Comparison of ENCODE assay signal across 9 cellular contexts in genomic region chr10:98790817-98791216, GRCh38.
A peak's percentile ranks its signal among the peaks of the same experiment; 100 is the strongest.
DNase-seq lines count a peak whose midpoint lies in the region; ATAC-seq and TF ChIP-seq lines count a peak whose summit lies in the region.
"Had no signal": no experiment of that assay in that cellular context is flagged by ENCODE, and none has a peak within 500 bp of the region (broad histone marks: within the 10 kb centered on the region; RNA-seq: fewer than 3 reads in every experiment).

No MANE protein-coding gene starts in this region.

- DNase-seq in DND-41: no peak
- peak; percentile 17 for DNase-seq in adipocyte (ENCODE audit: low read depth)
- DNase-seq in left kidney (ENCODE audit: low read depth, low spot score): peak; percentile 7
- DNase-seq in activated CD4-positive, alpha-beta memory T cell treated with anti-CD3 and anti-CD28 coated beads for 36 hours: no peak
- DNase-seq in CD14-positive monocyte (ENCODE audit: low spot score): no peak

- peaks cover 1% of the 10 kb centered on the region for H3K27me3 Mint-ChIP-seq in activated CD4-positive, alpha-beta memory T cell treated with anti-CD3 and anti-CD28 coated beads for 36 hours
- H3K27me3 Mint-ChIP-seq in CD14-positive monocyte (ENCODE audit: low read depth in 3 of 3): peaks cover 0 to 1% (median 0%) of the 10 kb centered on the region in 3 donors

- no peak for TF ChIP-seq EP300 in Ishikawa (IDR thresholded peaks at IDR 0.05; ENCODE audit: borderline replicate concordance)

- H3K27me3 ChIP-seq in DND-41 (ENCODE audit: insufficient read depth, low read length, poor library complexity): no peaks in the 10 kb centered on the region
- no peaks in the 10 kb centered on the region for H3K27me3 ChIP-seq in adipocyte (replicated peaks; ENCODE audit: control insufficient read depth, insufficient read depth, low read length)

- H3K9ac ChIP-seq in DND-41 (ENCODE audit: low read depth, low read length): no peak overlapping the region
- H3K9ac ChIP-seq in adipocyte (ENCODE audit: low read length): no peak overlapping the region

- intact Hi-C loops in activated CD4-positive, alpha-beta memory T cell treated with anti-CD3 and anti-CD28 coated beads for 36 hours (cut with micrococcal nuclease): loop anchor here (5.0 kb wide), 1 partner anchor 456 kb away; no protein-coding TSS in a partner anchor
- intact Hi-C loops in CD14-positive monocyte (cut with micrococcal nuclease): no loop called here

- no peaks in the 10 kb centered on the region for H3K36me3 Mint-ChIP-seq in activated CD4-positive, alpha-beta memory T cell treated with anti-CD3 and anti-CD28 coated beads for 36 hours
- H3K36me3 Mint-ChIP-seq in CD14-positive monocyte: no peaks in the 10 kb centered on the region

- H3K36me3 ChIP-seq in DND-41 (ENCODE audit: insufficient read depth, low read length): no peaks in the 10 kb centered on the region
- no peaks in the 10 kb centered on the region for H3K36me3 ChIP-seq in adipocyte (ENCODE audit: control insufficient read depth, insufficient read depth, low read length, severe bottlenecking)

- no peak overlapping the region for H3K4me2 ChIP-seq in DND-41 (ENCODE audit: insufficient read depth, low read length)

- H3K27ac ChIP-seq in DND-41 (ENCODE audit: low read length): no peak overlapping the region

- no peak overlapping the region for H3K4me3 Mint-ChIP-seq in activated CD4-positive, alpha-beta memory T cell treated with anti-CD3 and anti-CD28 coated beads for 36 hours
- no peak overlapping the region for H3K4me3 Mint-ChIP-seq in CD14-positive monocyte
- H3K4me3 Mint-ChIP-seq: central memory CD8-positive, alpha-beta T cell had no signal

- peak; percentile 45 for TF ChIP-seq CTCF in DND-41 (IDR thresholded peaks at IDR 0.05; ENCODE audit: borderline replicate concordance, extremely low read depth, low read length, poor library complexity, severe bottlenecking)
- TF ChIP-seq CTCF in CD14-positive monocyte (IDR thresholded peaks at IDR 0.05): no peak

- ATAC-seq in DND-41 (ENCODE audit: insufficient read depth, low read depth) (no peak), HG03175 (IDR thresholded peaks at IDR 0.05; ENCODE audit: unreplicated experiment) (no peak), GM21423 (IDR thresholded peaks at IDR 0.05; ENCODE audit: unreplicated experiment) (no peak)

- CTCF ChIA-PET in activated CD4-positive, alpha-beta memory T cell treated with anti-CD3 and anti-CD28 coated beads for 36 hours (lab: Charles Lee): no interaction called here

- no peak overlapping the region for H2AFZ ChIP-seq in DND-41 (ENCODE audit: low read depth, low read length)

- H3K9me3 ChIP-seq in DND-41 (ENCODE audit: insufficient read depth, low read length, severe bottlenecking) (no peaks in the 10 kb centered on the region), adipocyte (ENCODE audit: control insufficient read depth, low read length) (no peaks in the 10 kb centered on the region)

- no peak overlapping the region for H3K27ac Mint-ChIP-seq in activated CD4-positive, alpha-beta memory T cell treated with anti-CD3 and anti-CD28 coated beads for 36 hours
- no peak overlapping the region for H3K27ac Mint-ChIP-seq in CD14-positive monocyte

- POLR2A ChIA-PET in activated CD4-positive, alpha-beta memory T cell treated with anti-CD3 and anti-CD28 coated beads for 36 hours (lab: Charles Lee): no interaction called here

- no peaks in the 10 kb centered on the region for H3K79me2 ChIP-seq in DND-41 (ENCODE audit: insufficient read depth, low read length)

- peak; percentile 25; the same call in 1 of the 2 replicates for TF ChIP-seq RAD21 in Ishikawa (IDR thresholded peaks at IDR 0.05; ENCODE audit: low read depth)

- H3K4me1 ChIP-seq in DND-41 (ENCODE audit: insufficient read depth, low read length): no peaks in the 10 kb centered on the region
- no peaks in the 10 kb centered on the region for H3K4me1 ChIP-seq in adipocyte (ENCODE audit: control insufficient read depth, insufficient read depth, low read length)

- no peaks in the 10 kb centered on the region for H3K9me3 Mint-ChIP-seq in activated CD4-positive, alpha-beta memory T cell treated with anti-CD3 and anti-CD28 coated beads for 36 hours
- H3K9me3 Mint-ChIP-seq in CD14-positive monocyte: peaks cover 0 to 3% (median 0%) of the 10 kb centered on the region in 7 donors
- H3K9me3 Mint-ChIP-seq: central memory CD8-positive, alpha-beta T cell had no signal

- no peaks in the 10 kb centered on the region for H3K4me1 Mint-ChIP-seq in activated CD4-positive, alpha-beta memory T cell treated with anti-CD3 and anti-CD28 coated beads for 36 hours (ENCODE audit: low read depth)
- no peaks in the 10 kb centered on the region for H3K4me1 Mint-ChIP-seq in CD14-positive monocyte
- H3K4me1 Mint-ChIP-seq: central memory CD8-positive, alpha-beta T cell had no signal

- H3K4me3 ChIP-seq in DND-41 (ENCODE audit: low read depth in 1 of 2, low read length in 2 of 2): no peak overlapping the region
- H3K4me3 ChIP-seq in adipocyte (ENCODE audit: low read length): no peak overlapping the region

- H4K20me1 ChIP-seq in DND-41 (ENCODE audit: insufficient read depth, low read length): no peaks in the 10 kb centered on the region

TF ChIP-seq in Ishikawa, 13 proteins besides CTCF, POLR2A, EP300 and RAD21:
- TF ChIP-seq MAX (IDR thresholded peaks at IDR 0.05): no peak
- no peak for TF ChIP-seq REST (IDR thresholded peaks at IDR 0.05; ENCODE audit: low read depth)
- no peak for TF ChIP-seq YY1 (IDR thresholded peaks at IDR 0.05; ENCODE audit: low read depth)
- no peak for TF ChIP-seq CREB1 (IDR thresholded peaks at IDR 0.05; ENCODE audit: low read depth)
- TF ChIP-seq FOXM1 (IDR thresholded peaks at IDR 0.05; ENCODE audit: borderline replicate concordance, low read depth): no peak
- TF ChIP-seq TEAD4 (IDR thresholded peaks at IDR 0.05): no peak
- TF ChIP-seq USF1 (IDR thresholded peaks at IDR 0.05): no peak
- TF ChIP-seq NFIC (IDR thresholded peaks at IDR 0.05): no peak
- no peak for TF ChIP-seq TCF12 (IDR thresholded peaks at IDR 0.05; ENCODE audit: low read depth)
- no peak for TF ChIP-seq CEBPB (IDR thresholded peaks at IDR 0.05)
- TF ChIP-seq EGR1 (IDR thresholded peaks at IDR 0.05): no peak
- no peak for TF ChIP-seq ZBTB7A (IDR thresholded peaks at IDR 0.05; ENCODE audit: low read depth)
- no peak for TF ChIP-seq TAF1 (IDR thresholded peaks at IDR 0.05; ENCODE audit: low read depth)

Comparison
In these comparisons a context has a peak if more than half of its experiments do, and no peak if none do; other contexts are left out.
1. DNase-seq: peak in adipocyte (single experiment) and left kidney (single experiment); none in DND-41 (single experiment), activated CD4-positive, alpha-beta memory T cell treated with anti-CD3 and anti-CD28 coated beads for 36 hours (single experiment) and CD14-positive monocyte (single experiment).